ENCODE assay signal across 18 cellular contexts in the genomic region with DNA sequence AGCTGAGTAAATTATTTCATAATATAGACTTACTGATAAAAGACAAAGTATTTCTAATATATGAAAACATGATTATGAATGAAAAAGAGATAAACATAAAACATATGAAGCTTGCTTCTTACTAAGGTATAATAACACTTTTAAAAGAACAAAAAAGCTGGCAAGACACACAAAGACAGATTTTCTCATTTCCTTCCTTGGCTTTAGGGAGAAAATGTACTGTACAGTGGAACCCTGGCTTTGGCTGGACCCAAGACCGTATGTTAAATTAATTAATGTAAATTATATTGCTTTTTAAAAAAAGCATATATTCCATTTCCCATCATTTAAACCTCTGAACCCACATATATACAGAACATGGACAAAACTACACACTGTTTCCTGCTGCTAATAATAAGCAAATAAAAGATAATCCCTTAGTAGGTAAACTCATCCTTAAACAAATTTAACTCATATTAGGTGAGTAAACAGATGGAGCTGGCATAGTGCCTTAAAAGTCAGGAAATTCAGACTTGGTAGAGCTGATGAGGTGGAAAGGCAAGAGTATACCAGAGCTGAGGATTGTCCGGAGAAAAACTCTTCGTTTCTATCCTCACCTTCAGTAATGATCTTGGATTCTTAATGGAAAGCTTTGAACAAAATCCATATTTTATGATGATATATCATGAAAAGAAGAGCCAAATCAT.
"Had no signal": no experiment of that assay in that cellular context is flagged by ENCODE, and none has a peak within 500 bp of the region (broad histone marks: within the 10 kb centered on the region; RNA-seq: fewer than 3 reads in every experiment).

No MANE protein-coding gene starts in this region.

- DNase-seq: activated CD4-positive, alpha-beta T cell treated with anti-CD3 and anti-CD28 coated beads for 36 hours; activated CD8-positive, alpha-beta memory T cell treated with anti-CD3 and anti-CD28 coated beads, Interleukin-2, amount 50 U/mL, for 48 hours; activated CD8-positive, alpha-beta T cell treated with anti-CD3 and anti-CD28 coated beads, Interleukin-2, amount 10 ng/mL, durations not matched to agents 7 days and 5 days; activated naive CD8-positive, alpha-beta T cell treated with anti-CD3 and anti-CD28 coated beads, Interleukin-2, amount 50 U/mL, for 24 hours; cortex of kidney; effector CD8-positive, alpha-beta T cell; hypothalamus; kidney glomerular epithelial cell; mesendoderm; spleen; stimulated activated CD4-positive, alpha-beta T cell treated with anti-CD3 and anti-CD28 coated beads, Interleukin-1b, Interleukin-23, amount 100 ng/mL, for 48 hours; stimulated activated naive B cell treated with anti-CD40 and anti-IgM and Interleukin-4, amounts not matched to agents 10 μg/mL and 1 μg/mL and 100 μg/mL, for 72 hours; T-helper 9 cell had no signal

- H3K9me3 Mint-ChIP-seq: activated naive CD8-positive, alpha-beta T cell treated with anti-CD3 and anti-CD28 coated beads, Interleukin-2, amount 50 U/mL, for 24 hours; nephron; stimulated activated naive B cell treated with anti-CD40 and anti-IgM and Interleukin-4, amounts not matched to agents 10 μg/mL and 1 μg/mL and 100 μg/mL, for 72 hours had no signal

- H3K27ac Mint-ChIP-seq: activated CD4-positive, alpha-beta T cell treated with anti-CD3 and anti-CD28 coated beads for 36 hours; activated CD8-positive, alpha-beta T cell treated with anti-CD3 and anti-CD28 coated beads, Interleukin-2, amount 10 ng/mL, durations not matched to agents 7 days and 5 days; activated naive CD8-positive, alpha-beta T cell treated with anti-CD3 and anti-CD28 coated beads, Interleukin-2, amount 50 U/mL, for 24 hours; nephron; stimulated activated naive B cell treated with anti-CD40 and anti-IgM and Interleukin-4, amounts not matched to agents 10 μg/mL and 1 μg/mL and 100 μg/mL, for 72 hours had no signal

- ATAC-seq: activated CD4-positive, alpha-beta T cell treated with anti-CD3 and anti-CD28 coated beads for 36 hours; activated CD8-positive, alpha-beta T cell treated with anti-CD3 and anti-CD28 coated beads, Interleukin-2, amount 10 ng/mL, durations not matched to agents 7 days and 5 days; activated naive CD8-positive, alpha-beta T cell treated with anti-CD3 and anti-CD28 coated beads, Interleukin-2, amount 50 U/mL, for 24 hours; stimulated activated naive B cell treated with anti-CD40 and anti-IgM and Interleukin-4, amounts not matched to agents 10 μg/mL and 1 μg/mL and 100 μg/mL, for 72 hours had no signal

- H3K36me3 ChIP-seq: ascending aorta, prostate gland, right lobe of liver, spleen, tibial nerve had no signal

- H3K4me3 ChIP-seq: ascending aorta, prostate gland, right lobe of liver, spleen, tibial nerve had no signal

- H3K4me1 Mint-ChIP-seq: activated CD4-positive, alpha-beta T cell treated with anti-CD3 and anti-CD28 coated beads for 36 hours; activated naive CD8-positive, alpha-beta T cell treated with anti-CD3 and anti-CD28 coated beads, Interleukin-2, amount 50 U/mL, for 24 hours; nephron; stimulated activated naive B cell treated with anti-CD40 and anti-IgM and Interleukin-4, amounts not matched to agents 10 μg/mL and 1 μg/mL and 100 μg/mL, for 72 hours had no signal

- H3K4me3 Mint-ChIP-seq: activated CD4-positive, alpha-beta T cell treated with anti-CD3 and anti-CD28 coated beads for 36 hours; activated CD8-positive, alpha-beta T cell treated with anti-CD3 and anti-CD28 coated beads, Interleukin-2, amount 10 ng/mL, durations not matched to agents 7 days and 5 days; activated naive CD8-positive, alpha-beta T cell treated with anti-CD3 and anti-CD28 coated beads, Interleukin-2, amount 50 U/mL, for 24 hours; nephron; stimulated activated naive B cell treated with anti-CD40 and anti-IgM and Interleukin-4, amounts not matched to agents 10 μg/mL and 1 μg/mL and 100 μg/mL, for 72 hours had no signal

- H3K27ac ChIP-seq: ascending aorta, prostate gland, right lobe of liver, spleen, tibial nerve had no signal

- H3K27me3 Mint-ChIP-seq: activated CD4-positive, alpha-beta T cell treated with anti-CD3 and anti-CD28 coated beads for 36 hours; activated naive CD8-positive, alpha-beta T cell treated with anti-CD3 and anti-CD28 coated beads, Interleukin-2, amount 50 U/mL, for 24 hours; stimulated activated naive B cell treated with anti-CD40 and anti-IgM and Interleukin-4, amounts not matched to agents 10 μg/mL and 1 μg/mL and 100 μg/mL, for 72 hours had no signal

- H3K27me3 ChIP-seq: ascending aorta, right lobe of liver, spleen, tibial nerve had no signal

- H3K36me3 Mint-ChIP-seq: stimulated activated naive B cell treated with anti-CD40 and anti-IgM and Interleukin-4, amounts not matched to agents 10 μg/mL and 1 μg/mL and 100 μg/mL, for 72 hours had no signal
